23 cellular contexts compared by ENCODE assay signal in genomic region chr9:79809477-79809876, GRCh38.
"Had no signal": no experiment of that assay in that cellular context is flagged by ENCODE, and none has a peak within 500 bp of the region (broad histone marks: within the 10 kb centered on the region; RNA-seq: fewer than 3 reads in every experiment).

No MANE protein-coding gene starts in this region.

- H3K4me3 ChIP-seq: left ventricle myocardium inferior, prostate gland, right atrium auricular region, upper lobe of right lung had no signal

- DNase-seq: activated CD4-positive, CD25-positive, alpha-beta regulatory T cell treated with anti-CD3 and anti-CD28 coated beads, Interleukin-2, amount 50 U/mL, for 72 hours; activated CD8-positive, alpha-beta memory T cell treated with anti-CD3 and anti-CD28 coated beads for 24 hours; activated CD8-positive, alpha-beta memory T cell treated with anti-CD3 and anti-CD28 coated beads, Interleukin-2, amount 50 U/mL, for 48 hours; activated effector memory CD4-positive, alpha-beta T cell treated with Interleukin-2 at 50 U/mL for 16 hours; activated naive CD4-positive, alpha-beta T cell treated with anti-CD3 and anti-CD28 coated beads, Interleukin-2, amount 10 ng/mL, durations not matched to agents 7 days and 5 days; activated naive CD8-positive, alpha-beta T cell treated with anti-CD3 and anti-CD28 coated beads, Interleukin-2, amount 50 U/mL, for 24 hours; activated T-cell treated with anti-CD3 and anti-CD28 coated beads, Interleukin-2, amount 50 U/mL, for 48 hours; aorta; dermis blood vessel endothelial cell; effector memory CD4-positive, alpha-beta T cell; glutamatergic neuron; left ventricle myocardium inferior; naive B cell; small intestine; stimulated activated CD4-positive, alpha-beta T cell treated with anti-CD3 and anti-CD28 coated beads, Interleukin-4, amount 100 ng/mL, for 24 hours; upper lobe of right lung had no signal

- H3K4me1 Mint-ChIP-seq: neural crest cell had no signal

- H3K27me3 Mint-ChIP-seq: activated naive CD8-positive, alpha-beta T cell treated with anti-CD3 and anti-CD28 coated beads, Interleukin-2, amount 50 U/mL, for 24 hours; naive B cell had no signal

- H3K27me3 ChIP-seq: foreskin keratinocyte, right atrium auricular region, upper lobe of right lung had no signal

- H3K36me3 Mint-ChIP-seq: activated naive CD4-positive, alpha-beta T cell treated with anti-CD3 and anti-CD28 coated beads, Interleukin-2, amount 10 ng/mL, durations not matched to agents 7 days and 5 days; naive B cell; stimulated activated effector memory CD8-positive, alpha-beta T cell treated with anti-CD3 and anti-CD28 coated beads, Interleukin-12 subunit alpha, Interleukin-12 subunit beta, amount 100 ng/mL, for 72 hours had no signal

- H3K27ac Mint-ChIP-seq: activated naive CD4-positive, alpha-beta T cell treated with anti-CD3 and anti-CD28 coated beads, Interleukin-2, amount 10 ng/mL, durations not matched to agents 7 days and 5 days; activated naive CD8-positive, alpha-beta T cell treated with anti-CD3 and anti-CD28 coated beads, Interleukin-2, amount 50 U/mL, for 24 hours; stimulated activated effector memory CD8-positive, alpha-beta T cell treated with anti-CD3 and anti-CD28 coated beads, Interleukin-12 subunit alpha, Interleukin-12 subunit beta, amount 100 ng/mL, for 72 hours had no signal

- H3K4me3 Mint-ChIP-seq: activated naive CD4-positive, alpha-beta T cell treated with anti-CD3 and anti-CD28 coated beads, Interleukin-2, amount 10 ng/mL, durations not matched to agents 7 days and 5 days; activated naive CD8-positive, alpha-beta T cell treated with anti-CD3 and anti-CD28 coated beads, Interleukin-2, amount 50 U/mL, for 24 hours; neural crest cell; stimulated activated effector memory CD8-positive, alpha-beta T cell treated with anti-CD3 and anti-CD28 coated beads, Interleukin-12 subunit alpha, Interleukin-12 subunit beta, amount 100 ng/mL, for 72 hours had no signal

- H3K9me3 Mint-ChIP-seq: activated naive CD4-positive, alpha-beta T cell treated with anti-CD3 and anti-CD28 coated beads, Interleukin-2, amount 10 ng/mL, durations not matched to agents 7 days and 5 days; activated naive CD8-positive, alpha-beta T cell treated with anti-CD3 and anti-CD28 coated beads, Interleukin-2, amount 50 U/mL, for 24 hours; naive B cell; neural crest cell; stimulated activated effector memory CD8-positive, alpha-beta T cell treated with anti-CD3 and anti-CD28 coated beads, Interleukin-12 subunit alpha, Interleukin-12 subunit beta, amount 100 ng/mL, for 72 hours had no signal

- H3K9me3 ChIP-seq: left ventricle myocardium inferior, prostate gland, right atrium auricular region, thoracic aorta, upper lobe of right lung had no signal

- H3K27ac ChIP-seq: foreskin keratinocyte, prostate gland, right atrium auricular region, thoracic aorta, upper lobe of right lung, VCaP had no signal

- H3K4me1 ChIP-seq: foreskin keratinocyte, left ventricle myocardium inferior, prostate gland, right atrium auricular region, upper lobe of right lung had no signal

- H3K36me3 ChIP-seq: left ventricle myocardium inferior, prostate gland, right atrium auricular region, thoracic aorta, upper lobe of right lung had no signal

- ATAC-seq: activated naive CD8-positive, alpha-beta T cell treated with anti-CD3 and anti-CD28 coated beads, Interleukin-2, amount 50 U/mL, for 24 hours; stimulated activated effector memory CD8-positive, alpha-beta T cell treated with anti-CD3 and anti-CD28 coated beads, Interleukin-12 subunit alpha, Interleukin-12 subunit beta, amount 100 ng/mL, for 72 hours; upper lobe of right lung had no signal
